Comparison of ENCODE assay signal across 1 cellular context in genomic region chr7:156752371-156753297, GRCh38.
TF ChIP-seq lines count a peak whose summit lies in the region.

No MANE protein-coding gene starts in this region.

TF ChIP-seq in WTC11, 78 proteins besides CTCF, POLR2A, EP300 and RAD21 (continued from another document):
- TF ChIP-seq ARID4B (CRISPR knock-in tag; IDR thresholded peaks at IDR 0.05; ENCODE audit: borderline replicate concordance) (no peak), USF2 (CRISPR knock-in tag; IDR thresholded peaks at IDR 0.05) (no peak), SMAD3 (CRISPR knock-in tag; IDR thresholded peaks at IDR 0.05; ENCODE audit: borderline replicate concordance) (no peak), MAX (CRISPR knock-in tag; IDR thresholded peaks at IDR 0.05) (no peak), CREB1 (CRISPR knock-in tag; IDR thresholded peaks at IDR 0.05) (no peak), E2F1 (CRISPR knock-in tag; IDR thresholded peaks at IDR 0.05) (no peak), CREM (CRISPR knock-in tag; IDR thresholded peaks at IDR 0.05) (no peak)
